8 cellular contexts compared by ENCODE assay signal in the genomic region with DNA sequence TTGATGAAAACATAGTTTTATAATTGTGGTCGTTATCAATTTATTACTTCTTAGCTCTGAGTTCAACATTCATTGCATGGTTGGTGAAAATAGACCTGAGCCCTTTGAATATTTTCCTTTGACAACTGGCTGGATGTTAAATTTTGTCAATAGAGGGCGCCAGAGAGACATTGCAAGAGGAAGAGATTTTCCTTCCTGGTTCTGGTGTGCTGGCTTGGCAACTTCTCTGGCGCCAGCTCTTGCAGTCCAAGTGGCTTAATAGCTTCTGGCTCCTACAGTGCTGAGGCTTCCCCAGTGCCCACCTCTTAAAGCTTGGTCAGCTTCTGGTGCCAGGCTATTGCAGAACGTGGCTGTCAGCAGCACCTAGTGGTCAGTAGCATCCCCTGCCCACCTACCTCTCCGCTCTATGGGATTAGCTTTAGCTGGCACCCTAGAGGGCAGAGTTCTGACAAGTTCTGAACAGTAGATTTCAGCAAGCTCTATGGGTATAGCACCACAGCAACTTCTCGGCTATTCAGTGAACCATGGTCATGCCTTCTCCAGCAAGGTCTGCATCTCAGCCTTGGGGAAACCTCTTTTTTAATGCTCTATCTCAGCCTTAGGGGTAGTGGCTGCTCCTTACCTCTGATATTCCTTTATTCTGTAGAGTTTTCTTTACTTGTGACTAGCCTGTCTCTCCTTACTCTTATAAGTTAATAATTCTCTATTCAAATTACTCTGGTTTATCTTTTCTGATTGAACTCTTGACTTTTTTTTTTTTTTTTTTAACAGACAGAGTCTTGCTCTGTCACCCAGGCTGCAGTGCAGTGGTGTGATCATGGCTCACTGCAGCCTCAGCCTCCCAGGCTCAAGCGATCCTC. TPM values are rescaled to one million over a fixed set of nuclear protein-coding genes. Genes with fewer than 3 reads are reported as not detected.
DNase-seq lines count a peak whose midpoint lies in the region; ATAC-seq, FAIRE-seq and TF ChIP-seq lines count a peak whose summit lies in the region.

No MANE protein-coding gene starts in this region.

- H3K36me3 Mint-ChIP-seq in activated CD4-positive, alpha-beta memory T cell treated with anti-CD3 and anti-CD28 coated beads for 36 hours = peaks cover 2% of the 10 kb centered on the region

- H3K27ac ChIP-seq in duodenal mucosa (ENCODE audit: low read depth, low read length) = peak overlapping the region; percentile 5
- peak overlapping the region; percentile 16 for H3K27ac ChIP-seq in lower lobe of right lung

- peak; percentile 88 for TF ChIP-seq CTCF in lower lobe of right lung (IDR thresholded peaks at IDR 0.05)

- TF ChIP-seq POLR2A in GM12892 (IDR thresholded peaks at IDR 0.05; ENCODE audit: low read depth, low read length) = no peak

- POLR2A ChIA-PET in activated CD4-positive, alpha-beta memory T cell treated with anti-CD3 and anti-CD28 coated beads for 36 hours (lab: Charles Lee) = no interaction called here

- H3K4me1 ChIP-seq in duodenal mucosa (ENCODE audit: control insufficient read depth in 1 of 2, insufficient read depth in 2 of 2, low read length in 2 of 2) (peaks cover 15 to 25% of the 10 kb centered on the region in 2 donors), lower lobe of right lung (peaks cover 20% of the 10 kb centered on the region)

- DNase-seq in GM12892 (ENCODE audit: insufficient read length) (no peak), HPDE6-E6E7 (ENCODE audit: extremely low spot score) (peak; percentile 45), NCI-H82 (lab: John Stamatoyannopoulos, UW) (peak; percentile 88), lower lobe of right lung (peak; percentile 75)
- DNase-seq in activated CD4-positive, alpha-beta memory T cell treated with anti-CD3 and anti-CD28 coated beads for 36 hours = peak; percentile 56
- DNase-seq in stimulated activated CD4-positive, alpha-beta T cell treated with anti-CD3 and anti-CD28 coated beads, TNF-alpha, amount 100 ng/mL, for 24 hours (ENCODE audit: low read depth in 3 of 3) = peak; percentile 14 to 46 (median 23)

- CTCF ChIA-PET in activated CD4-positive, alpha-beta memory T cell treated with anti-CD3 and anti-CD28 coated beads for 36 hours (lab: Charles Lee) = interaction anchor here (0.7 to 7.2 kb wide), 58 partner anchors 9 to 770 kb away, joined by 3 to 132 read pairs (median 4); no protein-coding TSS in a partner anchor

- no peak overlapping the region for H3K27ac Mint-ChIP-seq in activated CD4-positive, alpha-beta memory T cell treated with anti-CD3 and anti-CD28 coated beads for 36 hours

- H3K9me3 ChIP-seq in duodenal mucosa (ENCODE audit: control insufficient read depth in 1 of 2, low read length in 2 of 2) = no peaks in the 10 kb centered on the region
- no peaks in the 10 kb centered on the region for H3K9me3 ChIP-seq in lower lobe of right lung

- H3K9ac ChIP-seq in duodenal mucosa (ENCODE audit: low read depth in 1 of 2, low read length in 2 of 2) = peak overlapping the region in 1 of 2 donors; percentile 74

- peaks cover 4% of the 10 kb centered on the region for H3K4me1 Mint-ChIP-seq in activated CD4-positive, alpha-beta memory T cell treated with anti-CD3 and anti-CD28 coated beads for 36 hours (ENCODE audit: low read depth)

- intact Hi-C loops in activated CD4-positive, alpha-beta memory T cell treated with anti-CD3 and anti-CD28 coated beads for 36 hours (cut with micrococcal nuclease) = loop anchor here (1.0 to 5.0 kb wide), 4 partner anchors 58 to 172 kb away; partner anchors contain the start of gene ACER3
- intact Hi-C loops in lower lobe of right lung (cut with DNase I) = loop anchor here (5.0 kb wide), 1 partner anchor 108 kb away; no protein-coding TSS in a partner anchor

- no peaks in the 10 kb centered on the region for H3K27me3 Mint-ChIP-seq in activated CD4-positive, alpha-beta memory T cell treated with anti-CD3 and anti-CD28 coated beads for 36 hours

- peak overlapping the region; percentile 60 to 69 for H3K4me3 ChIP-seq in duodenal mucosa (ENCODE audit: low read depth in 1 of 2, low read length in 2 of 2)
- H3K4me3 ChIP-seq in lower lobe of right lung = no peak overlapping the region

- peaks cover 3% of the 10 kb centered on the region for H3K9me3 Mint-ChIP-seq in activated CD4-positive, alpha-beta memory T cell treated with anti-CD3 and anti-CD28 coated beads for 36 hours

- H3K36me3 ChIP-seq in duodenal mucosa (ENCODE audit: control insufficient read depth in 1 of 2, insufficient read depth in 2 of 2, low read length in 2 of 2) = no peaks in the 10 kb centered on the region
- no peaks in the 10 kb centered on the region for H3K36me3 ChIP-seq in lower lobe of right lung

- no peak overlapping the region for H3K4me3 Mint-ChIP-seq in activated CD4-positive, alpha-beta memory T cell treated with anti-CD3 and anti-CD28 coated beads for 36 hours

- peak; percentile 93 for FAIRE-seq in GM12892 (lab: Jason Lieb, UNC)

- H3K27me3 ChIP-seq in duodenal mucosa (ENCODE audit: control insufficient read depth in 1 of 2, insufficient read depth in 2 of 2, low read length in 2 of 2) (no peaks in the 10 kb centered on the region), lower lobe of right lung (ENCODE audit: low read depth) (no peaks in the 10 kb centered on the region)

- peak; percentile 94 to 96 for ATAC-seq in lower lobe of right lung
- ATAC-seq in GM18858 (IDR thresholded peaks at IDR 0.05; ENCODE audit: unreplicated experiment) = no peak

RNA-seq across cellular contexts. Expression of gene ACER3, which starts 59.4 kb away (rescaled TPM):
- polyA plus RNA-seq in GM12892 (2012; ENCODE audit: missing spikeins) = 4.8 TPM
- total RNA-seq in activated CD4-positive, alpha-beta memory T cell treated with anti-CD3 and anti-CD28 coated beads for 36 hours = 10 to 100 TPM; 10.5 to 10.9 TPM
- total RNA-seq in lower lobe of right lung = 67.2 TPM
